ENCODE assay signal across 18 cellular contexts in the genomic region with DNA sequence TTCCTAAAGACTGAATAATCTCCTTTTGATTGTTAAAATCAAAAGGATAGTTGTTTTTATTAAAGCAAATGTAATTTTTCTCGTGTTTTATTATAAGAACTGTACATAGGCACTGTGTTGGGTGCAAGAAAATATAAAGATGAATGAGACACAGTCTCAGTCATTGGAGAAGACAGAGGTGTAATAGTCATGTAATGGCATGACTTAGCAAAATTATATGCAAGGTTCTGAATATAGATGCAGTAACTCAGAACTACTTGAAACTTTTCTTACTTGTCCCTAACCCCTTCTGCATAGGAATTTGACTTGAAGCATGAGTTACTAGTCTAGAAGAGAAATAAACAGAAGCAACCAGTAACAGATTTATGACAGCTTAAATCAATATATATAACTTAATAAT. TPM values are rescaled to one million over a fixed set of nuclear protein-coding genes. Genes with fewer than 3 reads are reported as not detected.
DNase-seq lines count a peak whose midpoint lies in the region; ATAC-seq, FAIRE-seq and TF ChIP-seq lines count a peak whose summit lies in the region.
"Had no signal": no experiment of that assay in that cellular context is flagged by ENCODE, and none has a peak within 500 bp of the region (broad histone marks: within the 10 kb centered on the region; RNA-seq: fewer than 3 reads in every experiment).

No MANE protein-coding gene starts in this region.

- H3K4me3 Mint-ChIP-seq in activated CD4-positive, alpha-beta T cell treated with anti-CD3 and anti-CD28 coated beads for 36 hours, result no peak overlapping the region
- no peak overlapping the region for H3K4me3 Mint-ChIP-seq in activated CD4-positive, alpha-beta T cell treated with anti-CD3 and anti-CD28 coated beads, Interleukin-2, amount 10 ng/mL, durations not matched to agents 7 days and 5 days
- no peak overlapping the region for H3K4me3 Mint-ChIP-seq in WTC11
- no peak overlapping the region for H3K4me3 Mint-ChIP-seq in stimulated activated naive B cell treated with anti-CD40 and anti-IgM and Interleukin-4, amounts not matched to agents 10 μg/mL and 1 μg/mL and 100 μg/mL, for 72 hours
- H3K4me3 Mint-ChIP-seq: CD8-positive, alpha-beta T cell had no signal

- intact Hi-C loops in activated CD4-positive, alpha-beta T cell treated with anti-CD3 and anti-CD28 coated beads for 36 hours (cut with DNase I, micrococcal nuclease), result loop anchor here in 1 of 2 experiments (5.0 kb wide), 1 partner anchor 40 kb away; no protein-coding TSS in a partner anchor

- H3K27me3 Mint-ChIP-seq in activated CD4-positive, alpha-beta T cell treated with anti-CD3 and anti-CD28 coated beads for 36 hours, result no peaks in the 10 kb centered on the region
- no peaks in the 10 kb centered on the region for H3K27me3 Mint-ChIP-seq in activated CD4-positive, alpha-beta T cell treated with anti-CD3 and anti-CD28 coated beads, Interleukin-2, amount 10 ng/mL, durations not matched to agents 7 days and 5 days
- no peaks in the 10 kb centered on the region for H3K27me3 Mint-ChIP-seq in WTC11 (ENCODE audit: low read depth)
- no peaks in the 10 kb centered on the region for H3K27me3 Mint-ChIP-seq in stimulated activated naive B cell treated with anti-CD40 and anti-IgM and Interleukin-4, amounts not matched to agents 10 μg/mL and 1 μg/mL and 100 μg/mL, for 72 hours

- POLR2A ChIA-PET in activated CD4-positive, alpha-beta T cell treated with anti-CD3 and anti-CD28 coated beads for 36 hours (lab: Charles Lee), result interaction anchor here (0.7 kb wide), 1 partner anchor 20 kb away, joined by 3 read pairs; the partner anchor contains the start of gene ACAT2
- POLR2A ChIA-PET in activated CD4-positive, alpha-beta T cell treated with anti-CD3 and anti-CD28 coated beads, Interleukin-2, amount 10 ng/mL, durations not matched to agents 7 days and 5 days (lab: Charles Lee), result no interaction called here
- POLR2A ChIA-PET in A549 (lab: Yijun Ruan, JAX), result no interaction called here
- POLR2A ChIA-PET in WTC11 (lab: Charles Lee), result no interaction called here

- peak overlapping the region; percentile 55 for H3K27ac Mint-ChIP-seq in activated CD4-positive, alpha-beta T cell treated with anti-CD3 and anti-CD28 coated beads for 36 hours
- H3K27ac Mint-ChIP-seq in activated CD4-positive, alpha-beta T cell treated with anti-CD3 and anti-CD28 coated beads, Interleukin-2, amount 10 ng/mL, durations not matched to agents 7 days and 5 days, result no peak overlapping the region
- H3K27ac Mint-ChIP-seq in WTC11, result peak overlapping the region; percentile 57; the same call in 1 of the 2 replicates
- no peak overlapping the region for H3K27ac Mint-ChIP-seq in stimulated activated naive B cell treated with anti-CD40 and anti-IgM and Interleukin-4, amounts not matched to agents 10 μg/mL and 1 μg/mL and 100 μg/mL, for 72 hours
- H3K27ac Mint-ChIP-seq: CD8-positive, alpha-beta T cell had no signal

- no peak for TF ChIP-seq EP300 in A549 (IDR thresholded peaks at IDR 0.05)

- H3K27ac ChIP-seq in A549, result 0 out of 6 replicates have a peak overlapping the region, but pooled peaks of 1 of the 2 experiments have one; percentile 15
- H3K27ac ChIP-seq: 22Rv1 had no signal

- CTCF ChIA-PET in activated CD4-positive, alpha-beta T cell treated with anti-CD3 and anti-CD28 coated beads for 36 hours (lab: Charles Lee), result interaction anchor here (0.7 to 2.0 kb wide), 3 partner anchors 9 to 14 kb away, joined by 3 to 5 read pairs (median 3); no protein-coding TSS in a partner anchor
- CTCF ChIA-PET in activated CD4-positive, alpha-beta T cell treated with anti-CD3 and anti-CD28 coated beads, Interleukin-2, amount 10 ng/mL, durations not matched to agents 7 days and 5 days (lab: Charles Lee), result no interaction called here
- CTCF ChIA-PET in A549 (lab: Yijun Ruan, JAX) (no interaction called here), WTC11 (lab: Charles Lee) (no interaction called here)

- no peak overlapping the region for H3K4me3 ChIP-seq in A549

- no peak for TF ChIP-seq RAD21 in A549 (conservative IDR thresholded peaks at IDR 0.05 in 1 of 2, IDR thresholded peaks at IDR 0.05 in 1 of 2)

- no peak for FAIRE-seq in A549 (lab: Jason Lieb, UNC)
- peak; percentile 85 for FAIRE-seq in islet of Langerhans (lab: Jason Lieb, UNC)
- no peak for FAIRE-seq in GM19239 (lab: Jason Lieb, UNC)

- 82% methylated on average over 1 of the region's 1 CpG for WGBS in A549 (ENCODE audit: missing lambda C conversion rate)

- no peaks in the 10 kb centered on the region for H3K9me3 ChIP-seq in A549

- no peak overlapping the region for H3K4me2 ChIP-seq in A549

- H3K4me1 ChIP-seq in A549, result peaks cover 9% of the 10 kb centered on the region; the same call in 2 of the 3 replicates

- TF ChIP-seq CTCF in A549 (IDR thresholded peaks at IDR 0.05), result no peak
- TF ChIP-seq CTCF in WTC11 (IDR thresholded peaks at IDR 0.05), result no peak

- TF ChIP-seq POLR2A in A549 (IDR thresholded peaks at IDR 0.05; ENCODE audit: low read length), result no peak

- H3K4me1 Mint-ChIP-seq in activated CD4-positive, alpha-beta T cell treated with anti-CD3 and anti-CD28 coated beads for 36 hours, result peaks cover 19% of the 10 kb centered on the region
- peaks cover 20% of the 10 kb centered on the region for H3K4me1 Mint-ChIP-seq in activated CD4-positive, alpha-beta T cell treated with anti-CD3 and anti-CD28 coated beads, Interleukin-2, amount 10 ng/mL, durations not matched to agents 7 days and 5 days
- H3K4me1 Mint-ChIP-seq in WTC11, result no peaks in the 10 kb centered on the region
- peaks cover 9 to 19% of the 10 kb centered on the region in 2 donors for H3K4me1 Mint-ChIP-seq in stimulated activated naive B cell treated with anti-CD40 and anti-IgM and Interleukin-4, amounts not matched to agents 10 μg/mL and 1 μg/mL and 100 μg/mL, for 72 hours

- H3K9me3 Mint-ChIP-seq in activated CD4-positive, alpha-beta T cell treated with anti-CD3 and anti-CD28 coated beads for 36 hours (ENCODE audit: low read depth), result no peaks in the 10 kb centered on the region
- H3K9me3 Mint-ChIP-seq in activated CD4-positive, alpha-beta T cell treated with anti-CD3 and anti-CD28 coated beads, Interleukin-2, amount 10 ng/mL, durations not matched to agents 7 days and 5 days, result no peaks in the 10 kb centered on the region
- no peaks in the 10 kb centered on the region for H3K9me3 Mint-ChIP-seq in WTC11
- H3K9me3 Mint-ChIP-seq in stimulated activated naive B cell treated with anti-CD40 and anti-IgM and Interleukin-4, amounts not matched to agents 10 μg/mL and 1 μg/mL and 100 μg/mL, for 72 hours, result no peaks in the 10 kb centered on the region
- H3K9me3 Mint-ChIP-seq: CD8-positive, alpha-beta T cell had no signal

- no peak for ATAC-seq in activated CD4-positive, alpha-beta T cell treated with anti-CD3 and anti-CD28 coated beads for 36 hours
- ATAC-seq in A549 (no peak), WTC11 (no peak), HG02610 (IDR thresholded peaks at IDR 0.05; ENCODE audit: unreplicated experiment) (no peak)
- no peak for ATAC-seq in stimulated activated naive B cell treated with anti-CD40 and anti-IgM and Interleukin-4, amounts not matched to agents 10 μg/mL and 1 μg/mL and 100 μg/mL, for 72 hours (replicated peaks)
- ATAC-seq: CD8-positive, alpha-beta T cell; PC-3 had no signal

- DNase-seq in activated CD4-positive, alpha-beta T cell treated with anti-CD3 and anti-CD28 coated beads for 36 hours, result no peak
- no peak for DNase-seq in activated CD4-positive, alpha-beta T cell treated with anti-CD3 and anti-CD28 coated beads, Interleukin-2, amount 10 ng/mL, durations not matched to agents 7 days and 5 days
- DNase-seq in A549 (ENCODE audit: low read depth in 1 of 2, low spot score in 1 of 2) (no peak), WTC11 (ENCODE audit: low spot score) (no peak), GM19239 (ENCODE audit: insufficient read length, low spot score) (no peak)
- no peak for DNase-seq in stimulated activated naive B cell treated with anti-CD40 and anti-IgM and Interleukin-4, amounts not matched to agents 10 μg/mL and 1 μg/mL and 100 μg/mL, for 72 hours
- DNase-seq: CD8-positive, alpha-beta T cell; DMS79; HCEC 1CT; KG1; NCI-H1417 treated with DMSO at 0.1 percent for 48 hours; NCI-H1930; NCI-H446; NCI-H774; PC-3 had no signal

- H3K36me3 Mint-ChIP-seq in activated CD4-positive, alpha-beta T cell treated with anti-CD3 and anti-CD28 coated beads for 36 hours (ENCODE audit: low read depth), result peaks cover 48% of the 10 kb centered on the region
- peaks cover 45% of the 10 kb centered on the region for H3K36me3 Mint-ChIP-seq in activated CD4-positive, alpha-beta T cell treated with anti-CD3 and anti-CD28 coated beads, Interleukin-2, amount 10 ng/mL, durations not matched to agents 7 days and 5 days (ENCODE audit: low read depth)
- peaks cover 73% of the 10 kb centered on the region for H3K36me3 Mint-ChIP-seq in WTC11
- H3K36me3 Mint-ChIP-seq in stimulated activated naive B cell treated with anti-CD40 and anti-IgM and Interleukin-4, amounts not matched to agents 10 μg/mL and 1 μg/mL and 100 μg/mL, for 72 hours, result peaks cover 18 to 37% of the 10 kb centered on the region in 2 donors

RNA-seq across cellular contexts. Expression of gene WTAP, which starts 14.9 kb away (rescaled TPM):
- total RNA-seq in activated CD4-positive, alpha-beta T cell treated with anti-CD3 and anti-CD28 coated beads for 36 hours, result 10 to 100 TPM; 87.2 to 91.5 TPM
- 100 to 1,000 TPM; 120 to 131 TPM for total RNA-seq in activated CD4-positive, alpha-beta T cell treated with anti-CD3 and anti-CD28 coated beads, Interleukin-2, amount 10 ng/mL, durations not matched to agents 7 days and 5 days
- 42.4 and 46.1 TPM in 2 replicates for polyA plus RNA-seq in A549 (2011; rRNA removed)
- 11.3 and 11.4 TPM in 2 replicates for polyA plus RNA-seq in A549 (2012; cell fraction: cytosol; rRNA removed)
- polyA plus RNA-seq in A549 (2012; cell fraction: nucleus; rRNA removed), result 5.0 and 10.8 TPM in 2 replicates
- 53.2 to 54.0 TPM (median 53.9 TPM) in 3 replicates for polyA plus RNA-seq in A549 (2017; fragmentation: RNase III; extraction: RNeasy Plus Mini Kit Qiagen cat#74134 plus additional on column Dnase treatment)
- polyA minus RNA-seq in A549 (2011; rRNA and poly(A)+ RNA removed), result 23.1 and 26.1 TPM in 2 replicates
- total RNA-seq in WTC11 (2021), result 88.8 to 92.7 TPM (median 91.9 TPM) in 3 replicates

RNA-seq across cellular contexts. Expression of gene ACAT2, which starts 19.7 kb away (rescaled TPM):
- 10 to 100 TPM; 55.0 to 82.1 TPM for total RNA-seq in activated CD4-positive, alpha-beta T cell treated with anti-CD3 and anti-CD28 coated beads for 36 hours
- 10 to 100 TPM; 58.4 to 65.8 TPM for total RNA-seq in activated CD4-positive, alpha-beta T cell treated with anti-CD3 and anti-CD28 coated beads, Interleukin-2, amount 10 ng/mL, durations not matched to agents 7 days and 5 days
- 37.3 and 45.5 TPM in 2 replicates for polyA plus RNA-seq in A549 (2011; rRNA removed)
- polyA plus RNA-seq in A549 (2012; cell fraction: cytosol; rRNA removed), result 19.9 and 20.5 TPM in 2 replicates
- 7.5 and 9.6 TPM in 2 replicates for polyA plus RNA-seq in A549 (2012; cell fraction: nucleus; rRNA removed)
- polyA plus RNA-seq in A549 (2017; fragmentation: RNase III; extraction: RNeasy Plus Mini Kit Qiagen cat#74134 plus additional on column Dnase treatment), result 33.1 to 44.8 TPM (median 44.7 TPM) in 3 replicates
- polyA minus RNA-seq in A549 (2011; rRNA and poly(A)+ RNA removed), result 19.1 and 22.0 TPM in 2 replicates
- 96.1 to 138 TPM (median 98.7 TPM) in 3 replicates for total RNA-seq in WTC11 (2021)

RNA-seq across cellular contexts. Expression of gene TCP1, which starts 47.2 kb away (rescaled TPM):
- 100 to 1,000 TPM; 358 to 496 TPM for total RNA-seq in activated CD4-positive, alpha-beta T cell treated with anti-CD3 and anti-CD28 coated beads for 36 hours
- total RNA-seq in activated CD4-positive, alpha-beta T cell treated with anti-CD3 and anti-CD28 coated beads, Interleukin-2, amount 10 ng/mL, durations not matched to agents 7 days and 5 days, result 100 to 1,000 TPM; 192 to 209 TPM
- 170 and 215 TPM in 2 replicates for polyA plus RNA-seq in A549 (2011; rRNA removed)
- polyA plus RNA-seq in A549 (2012; cell fraction: cytosol; rRNA removed), result 146 and 177 TPM in 2 replicates
- 159 and 184 TPM in 2 replicates for polyA plus RNA-seq in A549 (2012; cell fraction: nucleus; rRNA removed)
- 367 to 416 TPM (median 379 TPM) in 3 replicates for polyA plus RNA-seq in A549 (2017; fragmentation: RNase III; extraction: RNeasy Plus Mini Kit Qiagen cat#74134 plus additional on column Dnase treatment)
- polyA minus RNA-seq in A549 (2011; rRNA and poly(A)+ RNA removed), result 136 and 164 TPM in 2 replicates
- total RNA-seq in WTC11 (2021), result 293 to 388 TPM (median 301 TPM) in 3 replicates

RNA-seq across cellular contexts. Expression of gene MRPL18, which starts 48.1 kb away (rescaled TPM):
- total RNA-seq in activated CD4-positive, alpha-beta T cell treated with anti-CD3 and anti-CD28 coated beads for 36 hours, result 10 to 100 TPM; 83.7 to 84.4 TPM
- total RNA-seq in activated CD4-positive, alpha-beta T cell treated with anti-CD3 and anti-CD28 coated beads, Interleukin-2, amount 10 ng/mL, durations not matched to agents 7 days and 5 days, result 10 to 100 TPM; 65.5 to 73.0 TPM
- polyA plus RNA-seq in A549 (2011; rRNA removed) (120 and 142 TPM in 2 replicates), A549 (2017; fragmentation: RNase III; extraction: RNeasy Plus Mini Kit Qiagen cat#74134 plus additional on column Dnase treatment) (102 to 127 TPM (median 115 TPM) in 3 replicates)
- 102 and 107 TPM in 2 replicates for polyA plus RNA-seq in A549 (2012; cell fraction: cytosol; rRNA removed)
- polyA plus RNA-seq in A549 (2012; cell fraction: nucleus; rRNA removed), result 30.4 and 43.1 TPM in 2 replicates
- 27.8 and 29.8 TPM in 2 replicates for polyA minus RNA-seq in A549 (2011; rRNA and poly(A)+ RNA removed)
- total RNA-seq in WTC11 (2021), result 81.8 to 95.2 TPM (median 83.0 TPM) in 3 replicates

RNA-seq across cellular contexts. Expression of gene SOD2, which starts 49.1 kb away (rescaled TPM):
- total RNA-seq in activated CD4-positive, alpha-beta T cell treated with anti-CD3 and anti-CD28 coated beads for 36 hours, result 100 to 1,000 TPM in 1 of 2 experiments, 10 to 100 TPM in 1; 90.6 to 105 TPM
- 10 to 100 TPM; 62.9 to 64.0 TPM for total RNA-seq in activated CD4-positive, alpha-beta T cell treated with anti-CD3 and anti-CD28 coated beads, Interleukin-2, amount 10 ng/mL, durations not matched to agents 7 days and 5 days
- 34.8 and 63.2 TPM in 2 replicates for polyA plus RNA-seq in A549 (2011; rRNA removed)
- polyA plus RNA-seq in A549 (2012; cell fraction: cytosol; rRNA removed), result 49.3 and 57.5 TPM in 2 replicates
- 24.1 and 30.1 TPM in 2 replicates for polyA plus RNA-seq in A549 (2012; cell fraction: nucleus; rRNA removed)
- 81.0 to 81.3 TPM (median 81.1 TPM) in 3 replicates for polyA plus RNA-seq in A549 (2017; fragmentation: RNase III; extraction: RNeasy Plus Mini Kit Qiagen cat#74134 plus additional on column Dnase treatment)
- polyA minus RNA-seq in A549 (2011; rRNA and poly(A)+ RNA removed), result 65.9 and 67.1 TPM in 2 replicates
- total RNA-seq in WTC11 (2021), result 79.8 to 86.3 TPM (median 82.6 TPM) in 3 replicates

Comparison
In these comparisons a context has a peak if more than half of its experiments do, and no peak if none do; other contexts are left out.
1. H3K27ac Mint-ChIP-seq: peak in activated CD4-positive, alpha-beta T cell treated with anti-CD3 and anti-CD28 coated beads for 36 hours (single experiment) and WTC11 (single experiment); none in activated CD4-positive, alpha-beta T cell treated with anti-CD3 and anti-CD28 coated beads, Interleukin-2, amount 10 ng/mL, durations not matched to agents 7 days and 5 days (single experiment) and stimulated activated naive B cell treated with anti-CD40 and anti-IgM and Interleukin-4, amounts not matched to agents 10 μg/mL and 1 μg/mL and 100 μg/mL, for 72 hours (single experiment).